In genomic region chr6:26351544-26351953, GRCh38 we compare ENCODE assay signal across 1 cellular context.
TF ChIP-seq lines count a peak whose summit lies in the region.

No MANE protein-coding gene starts in this region.

TF ChIP-seq in K562, 482 proteins besides CTCF, POLR2A, EP300 and RAD21 (continued from another document and continues in another):
- TF ChIP-seq CHD7 (IDR thresholded peaks at IDR 0.05; ENCODE audit: low read depth, low read length), result no peak
- no peak for TF ChIP-seq HDAC6 (IDR thresholded peaks at IDR 0.05; ENCODE audit: low read depth, low read length)
- no peak for TF ChIP-seq CHD4 (IDR thresholded peaks at IDR 0.05; ENCODE audit: insufficient read depth, insufficient replicate concordance, low read depth, low read length, poor library complexity, severe bottlenecking)
- no peak for TF ChIP-seq CBX2 (IDR thresholded peaks at IDR 0.05; ENCODE audit: insufficient read depth, low read length, poor library complexity, severe bottlenecking)
- peak; percentile 52; the same call in 1 of the 2 replicates for TF ChIP-seq FOXM1 (IDR thresholded peaks at IDR 0.05; ENCODE audit: low read depth)
- TF ChIP-seq FOXM1 (CRISPR knock-in tag; IDR thresholded peaks at IDR 0.05; ENCODE audit: low read depth), result no peak
- no peak for TF ChIP-seq HNRNPL (IDR thresholded peaks at IDR 0.05; ENCODE audit: low read depth, low read length)
- no peak for TF ChIP-seq HMG20A (CRISPR knock-in tag; conservative IDR thresholded peaks at IDR 0.05)
- TF ChIP-seq ZNF717 (CRISPR knock-in tag; IDR thresholded peaks at IDR 0.05), result no peak
- no peak for TF ChIP-seq GABPA (tag; conservative IDR thresholded peaks at IDR 0.05; ENCODE audit: low read depth)
- no peak for TF ChIP-seq ZHX1 (conservative IDR thresholded peaks at IDR 0.05; ENCODE audit: low read length)
- TF ChIP-seq ZNF445 (CRISPR knock-in tag; IDR thresholded peaks at IDR 0.05; ENCODE audit: low read depth), result no peak
- TF ChIP-seq HINFP (tag; conservative IDR thresholded peaks at IDR 0.05; ENCODE audit: low read depth), result no peak
- no peak for TF ChIP-seq NR2C1 (IDR thresholded peaks at IDR 0.05)
- TF ChIP-seq NR2C1 (tag; IDR thresholded peaks at IDR 0.05), result peak; percentile 61
- TF ChIP-seq UBTF (IDR thresholded peaks at IDR 0.05; ENCODE audit: borderline replicate concordance in 1 of 2, low read depth in 2 of 2, low read length in 2 of 2), result no peak
- TF ChIP-seq ZNF143 (CRISPR knock-in tag; IDR thresholded peaks at IDR 0.05), result no peak
- peak; percentile 99 for TF ChIP-seq MEIS2 (IDR thresholded peaks at IDR 0.05; ENCODE audit: partially characterized antibody)
- no peak for TF ChIP-seq MAFG (tag; conservative IDR thresholded peaks at IDR 0.05)
- peak; percentile 92 for TF ChIP-seq ZEB2 (IDR thresholded peaks at IDR 0.05)
- TF ChIP-seq ETV1 (tag; conservative IDR thresholded peaks at IDR 0.05; ENCODE audit: low read depth), result peak; percentile 86
- no peak for TF ChIP-seq MCM5 (IDR thresholded peaks at IDR 0.05; ENCODE audit: low read depth)
- TF ChIP-seq TEAD2 (tag; IDR thresholded peaks at IDR 0.05), result peak; percentile 54; the same call in 1 of the 2 replicates
- no peak for TF ChIP-seq U2AF1 (optimal IDR thresholded peaks at IDR 0.05; ENCODE audit: low read depth, low read length)
- no peak for TF ChIP-seq ZNF583 (CRISPR knock-in tag; IDR thresholded peaks at IDR 0.05)
- TF ChIP-seq CREB3 (tag; conservative IDR thresholded peaks at IDR 0.05; ENCODE audit: low read depth), result peak; percentile 58; the same call in 1 of the 2 replicates
- TF ChIP-seq E2F5 (CRISPR knock-in tag; IDR thresholded peaks at IDR 0.05), result no peak
- TF ChIP-seq ZNF76 (CRISPR knock-in tag; IDR thresholded peaks at IDR 0.05; ENCODE audit: borderline replicate concordance), result no peak
- no peak for TF ChIP-seq COPS2 (conservative IDR thresholded peaks at IDR 0.05)
- no peak for TF ChIP-seq NR2F6 (CRISPR knock-in tag; IDR thresholded peaks at IDR 0.05)
- peak in 1 of 2 experiments; percentile 98; a peak in 2 of 4 replicates for TF ChIP-seq RCOR1 (IDR thresholded peaks at IDR 0.05; ENCODE audit: borderline replicate concordance in 1 of 2, low read depth in 2 of 2, low read length in 2 of 2)
- no peak for TF ChIP-seq DEAF1 (CRISPR knock-in tag; IDR thresholded peaks at IDR 0.05)
- peak; percentile 71; the same call in 1 of the 2 replicates for TF ChIP-seq MBD2 (IDR thresholded peaks at IDR 0.05; ENCODE audit: borderline replicate concordance, low read depth)
